1 cellular context compared by ENCODE assay signal in genomic region chr19:47507031-47507430, GRCh38.
TF ChIP-seq lines count a peak whose summit lies in the region.

No MANE protein-coding gene starts in this region.

TF ChIP-seq in WTC11, 78 proteins besides CTCF, POLR2A, EP300 and RAD21:
- TF ChIP-seq ATF6 (CRISPR knock-in tag; IDR thresholded peaks at IDR 0.05), result no peak
- TF ChIP-seq, protein P1, sequence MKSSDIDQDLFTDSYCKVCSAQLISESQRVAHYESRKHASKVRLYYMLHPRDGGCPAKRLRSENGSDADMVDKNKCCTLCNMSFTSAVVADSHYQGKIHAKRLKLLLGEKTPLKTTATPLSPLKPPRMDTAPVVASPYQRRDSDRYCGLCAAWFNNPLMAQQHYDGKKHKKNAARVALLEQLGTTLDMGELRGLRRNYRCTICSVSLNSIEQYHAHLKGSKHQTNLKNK (CRISPR knock-in tag; IDR thresholded peaks at IDR 0.05), result no peak
- TF ChIP-seq ATF1 (CRISPR knock-in tag; IDR thresholded peaks at IDR 0.05), result no peak
- TF ChIP-seq, protein P2, sequence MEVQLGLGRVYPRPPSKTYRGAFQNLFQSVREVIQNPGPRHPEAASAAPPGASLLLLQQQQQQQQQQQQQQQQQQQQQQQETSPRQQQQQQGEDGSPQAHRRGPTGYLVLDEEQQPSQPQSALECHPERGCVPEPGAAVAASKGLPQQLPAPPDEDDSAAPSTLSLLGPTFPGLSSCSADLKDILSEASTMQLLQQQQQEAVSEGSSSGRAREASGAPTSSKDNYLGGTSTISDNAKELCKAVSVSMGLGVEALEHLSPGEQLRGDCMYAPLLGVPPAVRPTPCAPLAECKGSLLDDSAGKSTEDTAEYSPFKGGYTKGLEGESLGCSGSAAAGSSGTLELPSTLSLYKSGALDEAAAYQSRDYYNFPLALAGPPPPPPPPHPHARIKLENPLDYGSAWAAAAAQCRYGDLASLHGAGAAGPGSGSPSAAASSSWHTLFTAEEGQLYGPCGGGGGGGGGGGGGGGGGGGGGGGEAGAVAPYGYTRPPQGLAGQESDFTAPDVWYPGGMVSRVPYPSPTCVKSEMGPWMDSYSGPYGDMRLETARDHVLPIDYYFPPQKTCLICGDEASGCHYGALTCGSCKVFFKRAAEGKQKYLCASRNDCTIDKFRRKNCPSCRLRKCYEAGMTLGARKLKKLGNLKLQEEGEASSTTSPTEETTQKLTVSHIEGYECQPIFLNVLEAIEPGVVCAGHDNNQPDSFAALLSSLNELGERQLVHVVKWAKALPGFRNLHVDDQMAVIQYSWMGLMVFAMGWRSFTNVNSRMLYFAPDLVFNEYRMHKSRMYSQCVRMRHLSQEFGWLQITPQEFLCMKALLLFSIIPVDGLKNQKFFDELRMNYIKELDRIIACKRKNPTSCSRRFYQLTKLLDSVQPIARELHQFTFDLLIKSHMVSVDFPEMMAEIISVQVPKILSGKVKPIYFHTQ (CRISPR knock-in tag; IDR thresholded peaks at IDR 0.05), result no peak
- no peak for TF ChIP-seq SMAD4 (CRISPR knock-in tag; IDR thresholded peaks at IDR 0.05)
- TF ChIP-seq, protein P3, sequence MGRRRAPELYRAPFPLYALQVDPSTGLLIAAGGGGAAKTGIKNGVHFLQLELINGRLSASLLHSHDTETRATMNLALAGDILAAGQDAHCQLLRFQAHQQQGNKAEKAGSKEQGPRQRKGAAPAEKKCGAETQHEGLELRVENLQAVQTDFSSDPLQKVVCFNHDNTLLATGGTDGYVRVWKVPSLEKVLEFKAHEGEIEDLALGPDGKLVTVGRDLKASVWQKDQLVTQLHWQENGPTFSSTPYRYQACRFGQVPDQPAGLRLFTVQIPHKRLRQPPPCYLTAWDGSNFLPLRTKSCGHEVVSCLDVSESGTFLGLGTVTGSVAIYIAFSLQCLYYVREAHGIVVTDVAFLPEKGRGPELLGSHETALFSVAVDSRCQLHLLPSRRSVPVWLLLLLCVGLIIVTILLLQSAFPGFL (CRISPR knock-in tag; IDR thresholded peaks at IDR 0.05; ENCODE audit: borderline replicate concordance), result no peak
- TF ChIP-seq ERG (CRISPR knock-in tag; IDR thresholded peaks at IDR 0.05), result no peak
- TF ChIP-seq, protein P4, sequence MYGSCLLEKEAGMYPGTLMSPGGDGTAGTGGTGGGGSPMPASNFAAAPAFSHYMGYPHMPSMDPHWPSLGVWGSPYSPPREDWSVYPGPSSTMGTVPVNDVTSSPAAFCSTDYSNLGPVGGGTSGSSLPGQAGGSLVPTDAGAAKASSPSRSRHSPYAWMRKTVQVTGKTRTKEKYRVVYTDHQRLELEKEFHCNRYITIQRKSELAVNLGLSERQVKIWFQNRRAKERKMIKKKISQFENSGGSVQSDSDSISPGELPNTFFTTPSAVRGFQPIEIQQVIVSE (CRISPR knock-in tag; IDR thresholded peaks at IDR 0.05; ENCODE audit: borderline replicate concordance), result no peak
- no peak for TF ChIP-seq E2F4 (CRISPR knock-in tag; IDR thresholded peaks at IDR 0.05; ENCODE audit: borderline replicate concordance, low read depth)
- TF ChIP-seq MXD4 (CRISPR knock-in tag; IDR thresholded peaks at IDR 0.05; ENCODE audit: borderline replicate concordance), result no peak
- TF ChIP-seq ZNF281 (CRISPR knock-in tag; IDR thresholded peaks at IDR 0.05), result no peak
- no peak for TF ChIP-seq NR1H2 (CRISPR knock-in tag; IDR thresholded peaks at IDR 0.05)
- no peak for TF ChIP-seq ZNF671 (CRISPR knock-in tag; IDR thresholded peaks at IDR 0.05)
- no peak for TF ChIP-seq SMAD3 (CRISPR knock-in tag; IDR thresholded peaks at IDR 0.05; ENCODE audit: borderline replicate concordance)
- TF ChIP-seq ZNF219 (CRISPR knock-in tag; IDR thresholded peaks at IDR 0.05; ENCODE audit: borderline replicate concordance), result no peak
- TF ChIP-seq, protein P5, sequence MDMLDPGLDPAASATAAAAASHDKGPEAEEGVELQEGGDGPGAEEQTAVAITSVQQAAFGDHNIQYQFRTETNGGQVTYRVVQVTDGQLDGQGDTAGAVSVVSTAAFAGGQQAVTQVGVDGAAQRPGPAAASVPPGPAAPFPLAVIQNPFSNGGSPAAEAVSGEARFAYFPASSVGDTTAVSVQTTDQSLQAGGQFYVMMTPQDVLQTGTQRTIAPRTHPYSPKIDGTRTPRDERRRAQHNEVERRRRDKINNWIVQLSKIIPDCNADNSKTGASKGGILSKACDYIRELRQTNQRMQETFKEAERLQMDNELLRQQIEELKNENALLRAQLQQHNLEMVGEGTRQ (CRISPR knock-in tag; IDR thresholded peaks at IDR 0.05), result no peak
- no peak for TF ChIP-seq ZBTB43 (CRISPR knock-in tag; IDR thresholded peaks at IDR 0.05)
